In the genomic region with DNA sequence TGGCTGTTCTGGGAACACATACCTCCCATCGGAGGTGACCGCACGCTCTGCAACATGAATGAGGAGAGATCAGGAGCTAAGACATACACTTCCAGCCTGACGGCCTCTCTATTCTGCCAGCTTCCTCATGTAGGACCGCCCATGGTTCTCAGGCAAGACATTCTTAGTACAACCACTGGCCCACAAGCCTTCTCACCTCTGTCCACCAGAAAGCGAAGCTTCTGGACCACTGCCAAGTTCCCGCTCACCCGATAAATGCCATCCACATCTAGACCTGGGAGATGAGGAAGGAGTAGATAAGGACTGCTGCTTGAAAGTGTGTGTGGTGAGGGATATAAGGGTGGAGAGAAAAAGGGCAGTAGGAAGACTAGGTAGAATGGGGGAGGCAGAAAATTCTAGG, we compare ENCODE assay signal across 18 cellular contexts. TPM values are rescaled to one million over a fixed set of nuclear protein-coding genes. Genes with fewer than 3 reads are reported as not detected.
DNase-seq lines count a peak whose midpoint lies in the region; ATAC-seq lines count a peak whose summit lies in the region.
"Had no signal": no experiment of that assay in that cellular context is flagged by ENCODE, and none has a peak within 500 bp of the region (broad histone marks: within the 10 kb centered on the region; RNA-seq: fewer than 3 reads in every experiment).

No MANE protein-coding gene starts in this region.

- peak overlapping the region; percentile 69 for H3K4me3 Mint-ChIP-seq in stimulated activated naive CD8-positive, alpha-beta T cell treated with anti-CD3 and anti-CD28 coated beads, Interleukin-15, Interleukin-2, amounts not matched to agents 100 ng/mL and 50 ng/mL, for 24 hours
- H3K4me3 Mint-ChIP-seq in activated CD4-positive, alpha-beta memory T cell treated with anti-CD3 and anti-CD28 coated beads, Interleukin-2, amount 10 ng/mL, durations not matched to agents 7 days and 5 days, result peak overlapping the region; percentile 58
- peak overlapping the region; percentile 79 to 87 (median 83) for H3K4me3 Mint-ChIP-seq in immature natural killer cell

- POLR2A ChIA-PET in activated CD4-positive, alpha-beta memory T cell treated with anti-CD3 and anti-CD28 coated beads, Interleukin-2, amount 10 ng/mL, durations not matched to agents 7 days and 5 days (lab: Charles Lee), result interaction anchor here (0.9 to 7.9 kb wide), 6 partner anchors 9 to 72 kb away, joined by 3 to 72 read pairs (median 6); partner anchors contain the start of genes DCTN2, DDIT3 and GLI1

- no peak for DNase-seq in stimulated activated naive CD8-positive, alpha-beta T cell treated with anti-CD3 and anti-CD28 coated beads, Interleukin-15, Interleukin-2, amounts not matched to agents 100 U/mL and 50 U/mL, for 24 hours
- DNase-seq in activated CD4-positive, alpha-beta memory T cell treated with anti-CD3 and anti-CD28 coated beads, Interleukin-2, amount 10 ng/mL, durations not matched to agents 7 days and 5 days, result no peak
- DNase-seq in immature natural killer cell, result peak; percentile 57 to 59 (median 59)
- no peak for DNase-seq in activated CD4-positive, CD25-positive, alpha-beta regulatory T cell treated with anti-CD3 and anti-CD28 coated beads, Interleukin-2, amount 50 U/mL, for 72 hours
- no peak for DNase-seq in stimulated activated CD8-positive, alpha-beta memory T cell treated with anti-CD3 and anti-CD28 coated beads, Interleukin-4, amount 100 ng/mL, for 48 hours
- DNase-seq: colonic mucosa; erythroblast; head of caudate nucleus; MM.1S; NK-92 treated with Interleukin-12 subunit alpha and Interleukin-12 subunit beta, amount 100 ng/mL, for 24 hours; SHP77; stimulated activated naive CD4-positive, alpha-beta T cell treated with Interleukin-2 at 50 U/mL for 16 hours had no signal

- no peak for ATAC-seq in stimulated activated naive CD8-positive, alpha-beta T cell treated with anti-CD3 and anti-CD28 coated beads, Interleukin-15, Interleukin-2, amounts not matched to agents 100 U/mL and 50 U/mL, for 24 hours
- no peak for ATAC-seq in GM18517 (IDR thresholded peaks at IDR 0.05; ENCODE audit: unreplicated experiment)
- no peak for ATAC-seq in HG03439 (IDR thresholded peaks at IDR 0.05; ENCODE audit: unreplicated experiment)
- ATAC-seq: pancreas had no signal

- peak overlapping the region; percentile 62 for H3K27ac Mint-ChIP-seq in stimulated activated naive CD8-positive, alpha-beta T cell treated with anti-CD3 and anti-CD28 coated beads, Interleukin-15, Interleukin-2, amounts not matched to agents 100 ng/mL and 50 ng/mL, for 24 hours
- H3K27ac Mint-ChIP-seq in activated CD4-positive, alpha-beta memory T cell treated with anti-CD3 and anti-CD28 coated beads, Interleukin-2, amount 10 ng/mL, durations not matched to agents 7 days and 5 days, result no peak overlapping the region
- peak overlapping the region; percentile 87 to 100 (median 92) for H3K27ac Mint-ChIP-seq in immature natural killer cell

- peaks cover 53% of the 10 kb centered on the region for H3K4me1 Mint-ChIP-seq in stimulated activated naive CD8-positive, alpha-beta T cell treated with anti-CD3 and anti-CD28 coated beads, Interleukin-15, Interleukin-2, amounts not matched to agents 100 ng/mL and 50 ng/mL, for 24 hours (ENCODE audit: low read depth)
- H3K4me1 Mint-ChIP-seq in activated CD4-positive, alpha-beta memory T cell treated with anti-CD3 and anti-CD28 coated beads, Interleukin-2, amount 10 ng/mL, durations not matched to agents 7 days and 5 days, result peaks cover 42% of the 10 kb centered on the region
- H3K4me1 Mint-ChIP-seq in immature natural killer cell, result peaks cover 86 to 89% of the 10 kb centered on the region in 2 donors

- H3K36me3 Mint-ChIP-seq in stimulated activated naive CD8-positive, alpha-beta T cell treated with anti-CD3 and anti-CD28 coated beads, Interleukin-15, Interleukin-2, amounts not matched to agents 100 ng/mL and 50 ng/mL, for 24 hours (ENCODE audit: low read depth), result peaks cover 42% of the 10 kb centered on the region
- H3K36me3 Mint-ChIP-seq in activated CD4-positive, alpha-beta memory T cell treated with anti-CD3 and anti-CD28 coated beads, Interleukin-2, amount 10 ng/mL, durations not matched to agents 7 days and 5 days (ENCODE audit: low read depth), result peaks cover 71% of the 10 kb centered on the region
- H3K36me3 Mint-ChIP-seq in immature natural killer cell, result peaks cover 43 to 52% (median 43%) of the 10 kb centered on the region in 3 donors

- H3K27me3 Mint-ChIP-seq in stimulated activated naive CD8-positive, alpha-beta T cell treated with anti-CD3 and anti-CD28 coated beads, Interleukin-15, Interleukin-2, amounts not matched to agents 100 ng/mL and 50 ng/mL, for 24 hours, result no peaks in the 10 kb centered on the region
- no peaks in the 10 kb centered on the region for H3K27me3 Mint-ChIP-seq in activated CD4-positive, alpha-beta memory T cell treated with anti-CD3 and anti-CD28 coated beads, Interleukin-2, amount 10 ng/mL, durations not matched to agents 7 days and 5 days
- H3K27me3 Mint-ChIP-seq in immature natural killer cell (ENCODE audit: low read depth in 3 of 3), result peaks cover 47 to 58% (median 50%) of the 10 kb centered on the region in 3 donors

- CTCF ChIA-PET in activated CD4-positive, alpha-beta memory T cell treated with anti-CD3 and anti-CD28 coated beads, Interleukin-2, amount 10 ng/mL, durations not matched to agents 7 days and 5 days (lab: Charles Lee), result interaction anchor here (1.0 to 15.2 kb wide), 3 partner anchors 12 to 245 kb away, joined by 3 to 204 read pairs (median 3); partner anchors contain the start of genes GLI1 and SHMT2

- H3K9me3 Mint-ChIP-seq in stimulated activated naive CD8-positive, alpha-beta T cell treated with anti-CD3 and anti-CD28 coated beads, Interleukin-15, Interleukin-2, amounts not matched to agents 100 ng/mL and 50 ng/mL, for 24 hours, result no peaks in the 10 kb centered on the region
- H3K9me3 Mint-ChIP-seq in activated CD4-positive, alpha-beta memory T cell treated with anti-CD3 and anti-CD28 coated beads, Interleukin-2, amount 10 ng/mL, durations not matched to agents 7 days and 5 days, result no peaks in the 10 kb centered on the region
- H3K9me3 Mint-ChIP-seq in immature natural killer cell, result no peaks in the 10 kb centered on the region

RNA-seq across cellular contexts. Expression of gene ARHGAP9, which starts 5.2 kb away (rescaled TPM):
- 100 to 1,000 TPM; 171 to 188 TPM for total RNA-seq in activated CD4-positive, alpha-beta memory T cell treated with anti-CD3 and anti-CD28 coated beads, Interleukin-2, amount 10 ng/mL, durations not matched to agents 7 days and 5 days
- 100 to 1,000 TPM; 148 to 294 (median 163) TPM for polyA plus RNA-seq in immature natural killer cell
- polyA plus RNA-seq: keratinocyte had no signal

RNA-seq across cellular contexts. Expression of gene MARS1, which starts 13.4 kb away (rescaled TPM):
- 100 to 1,000 TPM; 262 to 282 TPM for total RNA-seq in activated CD4-positive, alpha-beta memory T cell treated with anti-CD3 and anti-CD28 coated beads, Interleukin-2, amount 10 ng/mL, durations not matched to agents 7 days and 5 days
- 100 to 1,000 TPM; 100 to 158 (median 114) TPM for polyA plus RNA-seq in immature natural killer cell

RNA-seq across cellular contexts. Expression of gene GLI1, which starts 14.8 kb away (rescaled TPM):
- under 1 TPM; 0.30 to 0.48 TPM for total RNA-seq in activated CD4-positive, alpha-beta memory T cell treated with anti-CD3 and anti-CD28 coated beads, Interleukin-2, amount 10 ng/mL, durations not matched to agents 7 days and 5 days
- polyA plus RNA-seq in immature natural killer cell, result under 1 TPM in 2 of 3 donors, not detected in 1; 0.33 to 0.40 TPM

RNA-seq across cellular contexts. Expression of gene INHBE, which starts 19.3 kb away (rescaled TPM):
- under 1 TPM in 1 of 2 experiments, not detected in 1; 0.08 TPM for total RNA-seq in activated CD4-positive, alpha-beta memory T cell treated with anti-CD3 and anti-CD28 coated beads, Interleukin-2, amount 10 ng/mL, durations not matched to agents 7 days and 5 days
- polyA plus RNA-seq in immature natural killer cell, result not detected
- polyA plus RNA-seq: keratinocyte had no signal

RNA-seq across cellular contexts. Expression of gene INHBC, which starts 39.8 kb away (rescaled TPM):
- total RNA-seq in activated CD4-positive, alpha-beta memory T cell treated with anti-CD3 and anti-CD28 coated beads, Interleukin-2, amount 10 ng/mL, durations not matched to agents 7 days and 5 days, result not detected
- under 1 TPM in 1 of 3 donors, not detected in 2; 0.15 TPM for polyA plus RNA-seq in immature natural killer cell
- total RNA-seq: colonic mucosa, skeletal muscle tissue had no signal
- polyA plus RNA-seq: pancreas had no signal

Comparison
In these comparisons a context has a peak if more than half of its experiments do, and no peak if none do; other contexts are left out.
1. DNase-seq: peak in immature natural killer cell (3 of 3); none in stimulated activated naive CD8-positive, alpha-beta T cell treated with anti-CD3 and anti-CD28 coated beads, Interleukin-15, Interleukin-2, amounts not matched to agents 100 U/mL and 50 U/mL, for 24 hours (single experiment), activated CD4-positive, alpha-beta memory T cell treated with anti-CD3 and anti-CD28 coated beads, Interleukin-2, amount 10 ng/mL, durations not matched to agents 7 days and 5 days (single experiment), activated CD4-positive, CD25-positive, alpha-beta regulatory T cell treated with anti-CD3 and anti-CD28 coated beads, Interleukin-2, amount 50 U/mL, for 72 hours (single experiment) and stimulated activated CD8-positive, alpha-beta memory T cell treated with anti-CD3 and anti-CD28 coated beads, Interleukin-4, amount 100 ng/mL, for 48 hours (single experiment).
2. Peak in every context shown above with its lines, with median percentiles within 50 percentile points of each other: H3K4me3 Mint-ChIP-seq.